1 cellular context compared by ENCODE assay signal in genomic region chr17:4600563-4600962, GRCh38.
TF ChIP-seq lines count a peak whose summit lies in the region.

No MANE protein-coding gene starts in this region.

TF ChIP-seq in HepG2, 621 proteins besides CTCF, POLR2A, EP300 and RAD21:
- TF ChIP-seq ZBTB21 (CRISPR knock-in tag; IDR thresholded peaks at IDR 0.05) (no peak), HOXA9 (CRISPR knock-in tag; IDR thresholded peaks at IDR 0.05; ENCODE audit: borderline replicate concordance) (no peak), ZSCAN20 (CRISPR knock-in tag; IDR thresholded peaks at IDR 0.05; ENCODE audit: borderline replicate concordance) (no peak), ELF1 (CRISPR knock-in tag; IDR thresholded peaks at IDR 0.05) (no peak), CENPX (CRISPR knock-in tag; IDR thresholded peaks at IDR 0.05) (no peak), HMG20B (CRISPR knock-in tag; conservative IDR thresholded peaks at IDR 0.05) (no peak), ZFP41 (CRISPR knock-in tag; IDR thresholded peaks at IDR 0.05; ENCODE audit: borderline replicate concordance) (no peak), ZNF672 (CRISPR knock-in tag; IDR thresholded peaks at IDR 0.05) (no peak), MAFG (CRISPR knock-in tag; IDR thresholded peaks at IDR 0.05) (no peak), ELF3 (CRISPR knock-in tag; IDR thresholded peaks at IDR 0.05) (no peak), ZNF546 (CRISPR knock-in tag; conservative IDR thresholded peaks at IDR 0.05) (no peak)
- TF ChIP-seq, protein P1, sequence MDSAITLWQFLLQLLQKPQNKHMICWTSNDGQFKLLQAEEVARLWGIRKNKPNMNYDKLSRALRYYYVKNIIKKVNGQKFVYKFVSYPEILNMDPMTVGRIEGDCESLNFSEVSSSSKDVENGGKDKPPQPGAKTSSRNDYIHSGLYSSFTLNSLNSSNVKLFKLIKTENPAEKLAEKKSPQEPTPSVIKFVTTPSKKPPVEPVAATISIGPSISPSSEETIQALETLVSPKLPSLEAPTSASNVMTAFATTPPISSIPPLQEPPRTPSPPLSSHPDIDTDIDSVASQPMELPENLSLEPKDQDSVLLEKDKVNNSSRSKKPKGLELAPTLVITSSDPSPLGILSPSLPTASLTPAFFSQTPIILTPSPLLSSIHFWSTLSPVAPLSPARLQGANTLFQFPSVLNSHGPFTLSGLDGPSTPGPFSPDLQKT (CRISPR knock-in tag; IDR thresholded peaks at IDR 0.05; ENCODE audit: borderline replicate concordance), result no peak
